In genomic region chr1:86016076-86016746, GRCh38 we compare ENCODE assay signal across 14 cellular contexts.
DNase-seq lines count a peak whose midpoint lies in the region; ATAC-seq lines count a peak whose summit lies in the region.
"Had no signal": no experiment of that assay in that cellular context is flagged by ENCODE, and none has a peak within 500 bp of the region (broad histone marks: within the 10 kb centered on the region; RNA-seq: fewer than 3 reads in every experiment).

No MANE protein-coding gene starts in this region.

- no peaks in the 10 kb centered on the region for H3K36me3 Mint-ChIP-seq in activated T-helper 17 cell treated with anti-CD3 and anti-CD28 coated beads, Interleukin-2, amount 50 U/mL, for 72 hours (ENCODE audit: low read depth)
- H3K36me3 Mint-ChIP-seq in immature natural killer cell: no peaks in the 10 kb centered on the region

- no peaks in the 10 kb centered on the region for H3K4me1 Mint-ChIP-seq in activated T-helper 17 cell treated with anti-CD3 and anti-CD28 coated beads, Interleukin-2, amount 50 U/mL, for 72 hours
- H3K4me1 Mint-ChIP-seq in immature natural killer cell: no peaks in the 10 kb centered on the region

- no peaks in the 10 kb centered on the region for H3K9me3 Mint-ChIP-seq in activated T-helper 17 cell treated with anti-CD3 and anti-CD28 coated beads, Interleukin-2, amount 50 U/mL, for 72 hours
- peaks cover 0 to 10% (median 0%) of the 10 kb centered on the region in 6 donors for H3K9me3 Mint-ChIP-seq in immature natural killer cell

- no peak for DNase-seq in A172 (ENCODE audit: low spot score)
- DNase-seq in immature natural killer cell: no peak
- DNase-seq in Right ventricle myocardium superior: no peak
- DNase-seq in Kasumi-1 (lab: John Stamatoyannopoulos, UW): no peak
- DNase-seq: activated CD8-positive, alpha-beta memory T cell treated with anti-CD3 and anti-CD28 coated beads, Interleukin-2, amount 50 U/mL, for 48 hours; adrenal gland; dermis blood vessel endothelial cell; NCI-H446 treated with DMSO at 0.1 percent for 48 hours; stimulated activated CD4-positive, alpha-beta T cell treated with anti-CD3 and anti-CD28 coated beads, Interleukin-4, amount 100 ng/mL, for 4 hours; T1000 had no signal

- H3K4me3 Mint-ChIP-seq in activated T-helper 17 cell treated with anti-CD3 and anti-CD28 coated beads, Interleukin-2, amount 50 U/mL, for 72 hours: no peak overlapping the region
- H3K4me3 Mint-ChIP-seq in immature natural killer cell: no peak overlapping the region

- H3K27me3 Mint-ChIP-seq in activated T-helper 17 cell treated with anti-CD3 and anti-CD28 coated beads, Interleukin-2, amount 50 U/mL, for 72 hours: no peaks in the 10 kb centered on the region
- H3K27me3 Mint-ChIP-seq in immature natural killer cell (ENCODE audit: low read depth in 3 of 3): no peaks in the 10 kb centered on the region

- no peak overlapping the region for H3K27ac Mint-ChIP-seq in activated T-helper 17 cell treated with anti-CD3 and anti-CD28 coated beads, Interleukin-2, amount 50 U/mL, for 72 hours
- H3K27ac Mint-ChIP-seq in immature natural killer cell: no peak overlapping the region

- intact Hi-C loops in Right ventricle myocardium superior (cut with DNase I): no loop called here

- ATAC-seq in GM18508 (IDR thresholded peaks at IDR 0.05; ENCODE audit: insufficient read depth, unreplicated experiment) (peak; percentile 43), GM21447 (IDR thresholded peaks at IDR 0.05; ENCODE audit: unreplicated experiment) (peak; percentile 75), HG02943 (IDR thresholded peaks at IDR 0.05; ENCODE audit: low read depth, unreplicated experiment) (peak; percentile 57), Right ventricle myocardium superior (ENCODE audit: poor library complexity) (no peak)
- ATAC-seq in activated T-helper 17 cell treated with anti-CD3 and anti-CD28 coated beads, Interleukin-2, amount 50 U/mL, for 72 hours (replicated peaks): peak; percentile 54
